ENCODE assay signal across 9 cellular contexts in the genomic region with DNA sequence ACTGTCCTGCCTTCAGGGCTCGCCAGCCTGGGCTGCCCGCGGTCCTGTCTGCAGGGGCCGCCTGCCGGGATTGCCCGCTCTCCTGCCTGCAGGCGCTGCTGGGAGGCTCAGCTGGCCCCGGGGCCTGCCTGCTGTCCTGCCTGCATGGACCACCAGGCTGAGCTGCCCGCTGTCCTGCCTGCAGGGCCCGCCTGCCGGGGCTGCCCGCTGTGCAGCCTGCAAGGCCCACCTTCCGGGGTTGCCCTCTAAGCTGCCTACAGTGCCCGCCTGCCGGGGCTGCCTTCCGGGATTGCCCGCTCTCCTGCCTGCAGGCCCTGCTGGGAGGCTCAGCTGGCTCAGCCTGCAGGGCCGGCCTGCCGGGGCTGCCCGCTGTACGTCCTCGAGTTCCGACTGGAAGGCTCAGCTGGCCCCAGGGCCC.
DNase-seq lines count a peak whose midpoint lies in the region; ATAC-seq and TF ChIP-seq lines count a peak whose summit lies in the region.
"Had no signal": no experiment of that assay in that cellular context is flagged by ENCODE, and none has a peak within 500 bp of the region (broad histone marks: within the 10 kb centered on the region; RNA-seq: fewer than 3 reads in every experiment).

No MANE protein-coding gene starts in this region.

- peak overlapping the region; percentile 74 for H3K4me3 Mint-ChIP-seq in activated CD4-positive, alpha-beta T cell treated with anti-CD3 and anti-CD28 coated beads, Interleukin-2, amount 10 ng/mL, durations not matched to agents 7 days and 5 days
- H3K4me3 Mint-ChIP-seq: neural crest cell had no signal

- H3K9me3 Mint-ChIP-seq in activated CD4-positive, alpha-beta T cell treated with anti-CD3 and anti-CD28 coated beads, Interleukin-2, amount 10 ng/mL, durations not matched to agents 7 days and 5 days, result peaks cover 51% of the 10 kb centered on the region

- in situ Hi-C loops in ACHN (cut with HindIII; ENCODE audit: low pct_ligation_motif_present, low pct_unique_long_range_greater_than_20kb, low sequenced_read_pairs), result no loop called here

- DNase-seq in NCI-H82 (lab: John Stamatoyannopoulos, UW), result peak; percentile 10
- DNase-seq in NCI-H82 treated with DMSO at 0.1 percent for 48 hours (lab: John Stamatoyannopoulos, UW; ENCODE audit: unreplicated experiment), result no peak
- peak; percentile 78 for DNase-seq in activated CD4-positive, alpha-beta T cell treated with anti-CD3 and anti-CD28 coated beads, Interleukin-2, amount 10 ng/mL, durations not matched to agents 7 days and 5 days
- peak in 1 of 2 donors; percentile 61 for DNase-seq in foreskin fibroblast
- DNase-seq in stimulated activated CD8-positive, alpha-beta memory T cell treated with anti-CD3 and anti-CD28 coated beads, Interleukin-12 subunit alpha, Interleukin-12 subunit beta, amount 100 ng/mL, for 24 hours (ENCODE audit: extremely low read depth), result peak; percentile 38
- no peak for DNase-seq in ACHN

- POLR2A ChIA-PET in activated CD4-positive, alpha-beta T cell treated with anti-CD3 and anti-CD28 coated beads, Interleukin-2, amount 10 ng/mL, durations not matched to agents 7 days and 5 days (lab: Charles Lee), result interaction anchor here (0.7 kb wide), 1 partner anchor 449 kb away, joined by 4 read pairs; no protein-coding TSS in a partner anchor

- CTCF ChIA-PET in activated CD4-positive, alpha-beta T cell treated with anti-CD3 and anti-CD28 coated beads, Interleukin-2, amount 10 ng/mL, durations not matched to agents 7 days and 5 days (lab: Charles Lee), result no interaction called here

- H3K27me3 Mint-ChIP-seq in activated CD4-positive, alpha-beta T cell treated with anti-CD3 and anti-CD28 coated beads, Interleukin-2, amount 10 ng/mL, durations not matched to agents 7 days and 5 days, result no peaks in the 10 kb centered on the region

- no peak for TF ChIP-seq CTCF in foreskin fibroblast (IDR thresholded peaks at IDR 0.05; ENCODE audit: low read depth, low read length)

- H3K4me3 ChIP-seq in foreskin fibroblast (ENCODE audit: low read depth in 1 of 2, low read length in 2 of 2), result peak overlapping the region; percentile 24 to 51

- H3K4me1 Mint-ChIP-seq in activated CD4-positive, alpha-beta T cell treated with anti-CD3 and anti-CD28 coated beads, Interleukin-2, amount 10 ng/mL, durations not matched to agents 7 days and 5 days, result peaks cover 16% of the 10 kb centered on the region
- H3K4me1 Mint-ChIP-seq: neural crest cell had no signal

- peak overlapping the region; percentile 95 for H3K27ac Mint-ChIP-seq in activated CD4-positive, alpha-beta T cell treated with anti-CD3 and anti-CD28 coated beads, Interleukin-2, amount 10 ng/mL, durations not matched to agents 7 days and 5 days

- ATAC-seq in HG02970 (IDR thresholded peaks at IDR 0.05; ENCODE audit: low FRiP score, unreplicated experiment) (no peak), HG03039 (IDR thresholded peaks at IDR 0.05; ENCODE audit: unreplicated experiment) (no peak)

- peaks cover 19% of the 10 kb centered on the region for H3K36me3 Mint-ChIP-seq in activated CD4-positive, alpha-beta T cell treated with anti-CD3 and anti-CD28 coated beads, Interleukin-2, amount 10 ng/mL, durations not matched to agents 7 days and 5 days (ENCODE audit: low read depth)

Comparison
In these comparisons a context has a peak if more than half of its experiments do, and no peak if none do; other contexts are left out.
1. DNase-seq: peak in NCI-H82 (single experiment), activated CD4-positive, alpha-beta T cell treated with anti-CD3 and anti-CD28 coated beads, Interleukin-2, amount 10 ng/mL, durations not matched to agents 7 days and 5 days (single experiment) and stimulated activated CD8-positive, alpha-beta memory T cell treated with anti-CD3 and anti-CD28 coated beads, Interleukin-12 subunit alpha, Interleukin-12 subunit beta, amount 100 ng/mL, for 24 hours (single experiment); none in NCI-H82 treated with DMSO at 0.1 percent for 48 hours (single experiment) and ACHN (single experiment).